9 cellular contexts compared by ENCODE assay signal in the genomic region with DNA sequence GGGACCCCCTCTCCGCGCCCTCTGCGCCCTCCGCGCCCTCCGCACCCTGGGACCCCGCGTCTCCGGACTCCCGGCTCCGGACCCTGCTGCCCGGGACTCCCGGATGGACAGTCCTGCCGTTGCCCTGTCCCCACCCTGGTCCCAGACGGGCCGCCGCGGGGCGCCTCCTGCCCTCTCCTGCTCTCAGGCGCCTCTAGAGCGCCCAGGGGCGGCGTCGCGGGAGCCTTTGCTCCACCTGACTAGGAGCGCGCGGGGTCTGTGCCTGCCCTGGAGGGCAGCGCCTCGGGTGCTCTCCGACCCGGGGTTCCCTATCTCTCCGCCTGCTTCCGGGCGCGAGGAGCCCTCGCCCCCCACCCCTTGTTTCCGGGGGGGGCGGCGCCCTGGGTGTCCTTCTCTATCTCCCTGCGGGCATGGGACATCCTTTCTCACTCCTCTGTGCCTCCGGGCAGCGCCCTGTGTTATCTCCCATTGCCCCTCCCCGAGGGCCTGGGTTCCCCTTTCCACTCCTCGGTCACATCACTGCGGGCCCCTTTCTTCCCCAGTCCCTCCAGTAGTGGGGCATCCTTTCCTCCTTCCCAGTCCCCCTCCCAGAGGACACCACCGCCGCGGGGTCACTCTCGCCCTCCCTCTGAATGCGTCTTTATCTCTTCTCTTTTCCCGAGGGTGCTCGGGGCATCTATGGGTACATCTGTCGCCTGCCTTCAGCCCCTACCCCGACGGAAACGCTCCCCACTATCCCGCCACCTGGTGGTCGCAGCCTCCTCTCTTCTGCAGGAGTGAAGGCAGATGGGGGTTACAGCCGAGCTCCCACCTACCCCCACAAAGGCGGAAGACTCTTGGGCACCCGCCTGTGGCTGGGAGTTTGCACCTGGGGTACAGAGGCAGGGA. TPM values are rescaled to one million over a fixed set of nuclear protein-coding genes. Genes with fewer than 3 reads are reported as not detected.
DNase-seq lines count a peak whose midpoint lies in the region; ATAC-seq and TF ChIP-seq lines count a peak whose summit lies in the region.
"Had no signal": no experiment of that assay in that cellular context is flagged by ENCODE, and none has a peak within 500 bp of the region (broad histone marks: within the 10 kb centered on the region; RNA-seq: fewer than 3 reads in every experiment).

No MANE protein-coding gene starts in this region.

- peak overlapping the region; percentile 93 for H3K4me3 ChIP-seq in CD8-positive, alpha-beta T cell (ENCODE audit: low read depth, low read length)
- peak overlapping the region in 2 of 3 donors; percentile 26 to 54 for H3K4me3 ChIP-seq in liver (ENCODE audit: low read depth in 1 of 3, low read length in 3 of 3)

- WGBS in liver, result 2% methylated on average over 62 of the region's 62 CpGs

- H3K27me3 ChIP-seq in CD8-positive, alpha-beta T cell (ENCODE audit: insufficient read depth, low read length), result no peaks in the 10 kb centered on the region
- peaks cover 0 to 1% (median 0%) of the 10 kb centered on the region in 4 donors for H3K27me3 ChIP-seq in liver (ENCODE audit: control insufficient read depth in 4 of 4, insufficient read depth in 4 of 4, low read length in 3 of 4)

- peaks cover 49% of the 10 kb centered on the region for H3K4me1 ChIP-seq in CD8-positive, alpha-beta T cell (ENCODE audit: insufficient read depth, low read length)
- H3K4me1 ChIP-seq in liver (ENCODE audit: control insufficient read depth in 4 of 4, insufficient read depth in 4 of 4, low read length in 3 of 4), result peaks cover 0 to 5% (median under 1%) of the 10 kb centered on the region in 4 donors

- peak overlapping the region; percentile 91 for H3K27ac Mint-ChIP-seq in CD8-positive, alpha-beta T cell
- H3K27ac Mint-ChIP-seq in activated naive CD4-positive, alpha-beta T cell treated with anti-CD3 and anti-CD28 coated beads, Interleukin-2, amount 50 U/mL, for 72 hours, result peak overlapping the region; percentile 79 to 87

- DNase-seq in CD8-positive, alpha-beta T cell, result peak; percentile 12 to 82 (median 63)
- peak; percentile 68 for DNase-seq in RPMI8226
- peak in 1 of 2 donors; percentile 63 for DNase-seq in activated naive CD4-positive, alpha-beta T cell treated with anti-CD3 and anti-CD28 coated beads, Interleukin-2, amount 50 U/mL, for 72 hours (ENCODE audit: low spot score in 2 of 2)
- DNase-seq in stimulated activated naive CD4-positive, alpha-beta T cell treated with Interleukin-2 at 50 U/mL for 16 hours (lab: John Stamatoyannopoulos, UW), result peak; percentile 42
- DNase-seq in NCI-H1092 (lab: John Stamatoyannopoulos, UW), result no peak
- no peak for DNase-seq in GDM1 (lab: John Stamatoyannopoulos, UW)

- H3K36me3 ChIP-seq in CD8-positive, alpha-beta T cell (ENCODE audit: insufficient read depth, low read length), result no peaks in the 10 kb centered on the region
- no peaks in the 10 kb centered on the region for H3K36me3 ChIP-seq in liver (ENCODE audit: control insufficient read depth in 4 of 4, insufficient read depth in 3 of 4, low read depth in 1 of 4, low read length in 3 of 4)

- peaks cover 29% of the 10 kb centered on the region for H3K36me3 Mint-ChIP-seq in CD8-positive, alpha-beta T cell
- peaks cover 21 to 28% of the 10 kb centered on the region in 2 donors for H3K36me3 Mint-ChIP-seq in activated naive CD4-positive, alpha-beta T cell treated with anti-CD3 and anti-CD28 coated beads, Interleukin-2, amount 50 U/mL, for 72 hours

- no peak for TF ChIP-seq RAD21 in liver (IDR thresholded peaks at IDR 0.05)

- CTCF ChIA-PET in CD8-positive, alpha-beta T cell (lab: Charles Lee), result interaction anchor here (0.7 to 2.4 kb wide), 11 partner anchors 12 to 175 kb away, joined by 3 to 8 read pairs (median 5); no protein-coding TSS in a partner anchor

- H3K27ac ChIP-seq in CD8-positive, alpha-beta T cell (ENCODE audit: low read depth, low read length), result peak overlapping the region; percentile 44
- H3K27ac ChIP-seq in liver (ENCODE audit: low read depth in 1 of 2, low read length in 2 of 2), result peak overlapping the region in 1 of 2 donors; percentile 37

- H3K9ac ChIP-seq in liver (ENCODE audit: low read depth in 1 of 2, low read length in 2 of 2), result no peak overlapping the region

- H3K4me1 Mint-ChIP-seq in CD8-positive, alpha-beta T cell (ENCODE audit: low read depth), result peaks cover 58% of the 10 kb centered on the region

- peak; percentile 50 for TF ChIP-seq CTCF in CD8-positive, alpha-beta T cell (IDR thresholded peaks at IDR 0.05)
- no peak for TF ChIP-seq CTCF in liver (IDR thresholded peaks at IDR 0.05; ENCODE audit: low read depth, low read length, missing input control)

- no peaks in the 10 kb centered on the region for H3K9me3 ChIP-seq in CD8-positive, alpha-beta T cell (ENCODE audit: low read length)
- no peaks in the 10 kb centered on the region for H3K9me3 ChIP-seq in liver (ENCODE audit: control insufficient read depth in 4 of 4, low read length in 3 of 4)

- no peaks in the 10 kb centered on the region for H3K27me3 Mint-ChIP-seq in CD8-positive, alpha-beta T cell (ENCODE audit: low read depth)

- ATAC-seq in CD8-positive, alpha-beta T cell, result peak; percentile 40
- peak; percentile 31 for ATAC-seq in GM21723 (IDR thresholded peaks at IDR 0.05; ENCODE audit: unreplicated experiment)
- ATAC-seq in activated naive CD4-positive, alpha-beta T cell treated with anti-CD3 and anti-CD28 coated beads, Interleukin-2, amount 50 U/mL, for 72 hours, result peak; percentile 34 to 44

- no peaks in the 10 kb centered on the region for H3K9me3 Mint-ChIP-seq in CD8-positive, alpha-beta T cell
- no peaks in the 10 kb centered on the region for H3K9me3 Mint-ChIP-seq in activated naive CD4-positive, alpha-beta T cell treated with anti-CD3 and anti-CD28 coated beads, Interleukin-2, amount 50 U/mL, for 72 hours

- intact Hi-C loops in CD8-positive, alpha-beta T cell (cut with DNase I, micrococcal nuclease), result loop anchor here (1.0 to 10.0 kb wide), 7 partner anchors 28 to 698 kb away; a partner anchor contains a TSS

- POLR2A ChIA-PET in CD8-positive, alpha-beta T cell (lab: Charles Lee), result interaction anchor here (1.0 to 2.0 kb wide), 6 partner anchors 10 to 60 kb away, joined by 3 to 7 read pairs (median 4); no protein-coding TSS in a partner anchor

- peak overlapping the region; percentile 99 for H3K4me3 Mint-ChIP-seq in CD8-positive, alpha-beta T cell

TF ChIP-seq in liver, 16 proteins besides CTCF, POLR2A, EP300 and RAD21:
- TF ChIP-seq NR2F2 (IDR thresholded peaks at IDR 0.05) (no peak), HNF4G (IDR thresholded peaks at IDR 0.05) (no peak), FOXA2 (IDR thresholded peaks at IDR 0.05) (no peak), EGR1 (IDR thresholded peaks at IDR 0.05; ENCODE audit: low read depth in 2 of 2) (no peak), YY1 (IDR thresholded peaks at IDR 0.05) (no peak), TAF1 (conservative IDR thresholded peaks at IDR 0.05) (no peak)
- TF ChIP-seq, protein P1, sequence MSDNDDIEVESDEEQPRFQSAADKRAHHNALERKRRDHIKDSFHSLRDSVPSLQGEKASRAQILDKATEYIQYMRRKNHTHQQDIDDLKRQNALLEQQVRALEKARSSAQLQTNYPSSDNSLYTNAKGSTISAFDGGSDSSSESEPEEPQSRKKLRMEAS (IDR thresholded peaks at IDR 0.05), result no peak

RNA-seq across cellular contexts. Expression of a gene that starts 0.9 kb away (rescaled TPM):
- total RNA-seq in CD8-positive, alpha-beta T cell, result 10 to 100 TPM; 62.8 to 64.4 TPM
- 10 to 100 TPM; 47.8 to 89.9 TPM for total RNA-seq in activated naive CD4-positive, alpha-beta T cell treated with anti-CD3 and anti-CD28 coated beads, Interleukin-2, amount 50 U/mL, for 72 hours
- total RNA-seq in liver, result 1 to 10 TPM; 6.2 to 9.4 TPM
- 1 to 10 TPM; 1.6 to 1.7 TPM for polyA plus RNA-seq in liver
- total RNA-seq: endothelial cell of umbilical vein had no signal

Comparison
In these comparisons a context has a peak if more than half of its experiments do, and no peak if none do; other contexts are left out.
1. DNase-seq: peak in CD8-positive, alpha-beta T cell (7 of 7), RPMI8226 (single experiment) and stimulated activated naive CD4-positive, alpha-beta T cell treated with Interleukin-2 at 50 U/mL for 16 hours (single experiment); none in NCI-H1092 (single experiment) and GDM1 (single experiment).
2. RNA of a gene that starts 0.9 kb away (total RNA-seq): 47.8 to 89.9 TPM in activated naive CD4-positive, alpha-beta T cell treated with anti-CD3 and anti-CD28 coated beads, Interleukin-2, amount 50 U/mL, for 72 hours and 62.8 to 64.4 TPM in CD8-positive, alpha-beta T cell; 6.2 to 9.4 TPM in liver; every median in the first group is over 4 times any median in the second.
3. Peak in every context shown above with its lines, with median percentiles within 50 percentile points of each other: ATAC-seq.